ENCODE assay signal across 14 cellular contexts in genomic region chr5:122089614-122090013, GRCh38. TPM values are rescaled to one million over a fixed set of nuclear protein-coding genes. Genes with fewer than 3 reads are reported as not detected.
DNase-seq lines count a peak whose midpoint lies in the region; ATAC-seq and TF ChIP-seq lines count a peak whose summit lies in the region.
"Had no signal": no experiment of that assay in that cellular context is flagged by ENCODE, and none has a peak within 500 bp of the region (broad histone marks: within the 10 kb centered on the region; RNA-seq: fewer than 3 reads in every experiment).

No MANE protein-coding gene starts in this region.

- H3K4me3 ChIP-seq in right atrium auricular region (no peak overlapping the region), SK-N-MC (no peak overlapping the region), fibroblast of mammary gland (ENCODE audit: control insufficient read depth, low read depth, low read length) (no peak overlapping the region)

- intact Hi-C loops in Right ventricle myocardium inferior (cut with DNase I), result no loop called here

- no peaks in the 10 kb centered on the region for H3K4me1 ChIP-seq in right atrium auricular region

- no peak for DNase-seq in Right ventricle myocardium inferior (ENCODE audit: missing footprints)
- no peak for DNase-seq in right atrium auricular region (ENCODE audit: low spot score)
- DNase-seq in SK-N-MC (ENCODE audit: low read depth, low spot score), result peak; percentile 57
- DNase-seq in fibroblast of mammary gland (ENCODE audit: low read depth), result peak; percentile 69
- DNase-seq in GM19240 (ENCODE audit: insufficient read length, low spot score), result no peak
- DNase-seq in NCI-H446 (lab: John Stamatoyannopoulos, UW), result no peak
- DNase-seq: ACHN; activated naive CD4-positive, alpha-beta T cell; NCI-H1048; NCI-H526; posterior cingulate gyrus had no signal

- no peaks in the 10 kb centered on the region for H3K9me3 ChIP-seq in right atrium auricular region
- H3K9me3 ChIP-seq in SK-N-MC (ENCODE audit: low read depth, low read length), result no peaks in the 10 kb centered on the region

- H3K36me3 ChIP-seq in right atrium auricular region (no peaks in the 10 kb centered on the region), SK-N-MC (ENCODE audit: insufficient read depth, low read length) (no peaks in the 10 kb centered on the region)

- TF ChIP-seq CTCF in right atrium auricular region (IDR thresholded peaks at IDR 0.05), result no peak
- no peak for TF ChIP-seq CTCF in fibroblast of mammary gland (conservative IDR thresholded peaks at IDR 0.05; ENCODE audit: control insufficient read depth, insufficient read depth, low read depth, low read length)

- no peak overlapping the region for H3K9ac ChIP-seq in SK-N-MC (ENCODE audit: insufficient read length)

- ATAC-seq in Right ventricle myocardium inferior (peak; percentile 48), GM21528 (IDR thresholded peaks at IDR 0.05; ENCODE audit: low FRiP score, unreplicated experiment) (no peak), HG03196 (IDR thresholded peaks at IDR 0.05; ENCODE audit: unreplicated experiment) (no peak)
- ATAC-seq: esophagus mucosa had no signal

- H3K27me3 ChIP-seq in right atrium auricular region, result no peaks in the 10 kb centered on the region

- H3K27ac ChIP-seq in right atrium auricular region, result no peak overlapping the region
- H3K27ac ChIP-seq in SK-N-MC, result no peak overlapping the region

RNA-seq across cellular contexts. Expression of gene LOX, which starts 11.6 kb away (rescaled TPM):
- total RNA-seq in Right ventricle myocardium inferior, result 5.0 TPM
- total RNA-seq in right atrium auricular region, result 10 to 100 TPM; 10.1 to 11.6 TPM

RNA-seq across cellular contexts. Expression of gene ZNF474, which starts 39.7 kb away (rescaled TPM):
- total RNA-seq in Right ventricle myocardium inferior (not detected), right atrium auricular region (not detected)
- total RNA-seq: esophagus mucosa had no signal

Comparison
In these comparisons a context has a peak if more than half of its experiments do, and no peak if none do; other contexts are left out.
1. DNase-seq: peak in SK-N-MC (single experiment) and fibroblast of mammary gland (single experiment); none in Right ventricle myocardium inferior (single experiment), right atrium auricular region (single experiment), GM19240 (single experiment) and NCI-H446 (0 of 2).